In genomic region chr5:43006411-43007202, GRCh38 we compare ENCODE assay signal across 8 cellular contexts. TPM values are rescaled to one million over a fixed set of nuclear protein-coding genes. Genes with fewer than 3 reads are reported as not detected.
DNase-seq lines count a peak whose midpoint lies in the region; ATAC-seq and TF ChIP-seq lines count a peak whose summit lies in the region.

No MANE protein-coding gene starts in this region.

- in situ Hi-C loops in transverse colon (cut with MboI; ENCODE audit: low pct_ligation_motif_present in 1 of 4, low pct_unique_long_range_greater_than_20kb in 1 of 4, low sequenced_read_pairs in 3 of 4), result loop anchor here in 1 of 4 donors (10.0 kb wide), 1 partner anchor 52 kb away; no protein-coding TSS in a partner anchor

- H3K27ac ChIP-seq in ascending aorta, result peak overlapping the region; percentile 81 to 83
- H3K27ac ChIP-seq in lower lobe of right lung, result peak overlapping the region; percentile 89
- H3K27ac ChIP-seq in transverse colon, result peak overlapping the region; percentile 87 to 92 (median 90)

- H3K4me3 ChIP-seq in ascending aorta (peak overlapping the region; percentile 50 to 66), lower lobe of right lung (peak overlapping the region; percentile 60), transverse colon (peak overlapping the region in 3 of 4 donors; percentile 32 to 59 (median 44))

- peaks cover 0 to 4% of the 10 kb centered on the region in 2 donors for H3K4me1 ChIP-seq in ascending aorta
- H3K4me1 ChIP-seq in lower lobe of right lung, result peaks cover 19% of the 10 kb centered on the region
- H3K4me1 ChIP-seq in transverse colon, result peaks cover 0 to 15% (median 4%) of the 10 kb centered on the region in 4 donors

- TF ChIP-seq POLR2A in transverse colon (IDR thresholded peaks at IDR 0.05), result no peak

- H3K4me3 Mint-ChIP-seq in activated naive CD4-positive, alpha-beta T cell treated with anti-CD3 and anti-CD28 coated beads for 36 hours, result peak overlapping the region; percentile 79

- H3K9me3 Mint-ChIP-seq in activated naive CD4-positive, alpha-beta T cell treated with anti-CD3 and anti-CD28 coated beads for 36 hours, result no peaks in the 10 kb centered on the region

- CTCF ChIA-PET in activated naive CD4-positive, alpha-beta T cell treated with anti-CD3 and anti-CD28 coated beads for 36 hours (lab: Charles Lee), result interaction anchor here (2.2 to 5.8 kb wide), 3 partner anchors 12 to 57 kb away, joined by 5 to 82 read pairs (median 73); no protein-coding TSS in a partner anchor

- no peak for DNase-seq in activated naive CD4-positive, alpha-beta T cell treated with anti-CD3 and anti-CD28 coated beads for 36 hours
- DNase-seq in activated naive CD4-positive, alpha-beta T cell (lab: John Stamatoyannopoulos, UW), result no peak
- DNase-seq in ascending aorta (ENCODE audit: low spot score in 2 of 2), result no peak
- no peak for DNase-seq in lower lobe of right lung
- DNase-seq in transverse colon, result no peak
- no peak for DNase-seq in ureter (ENCODE audit: low spot score)
- DNase-seq in ecto neural progenitor cell (ENCODE audit: low spot score), result no peak
- no peak for DNase-seq in stimulated activated CD4-positive, alpha-beta T cell treated with anti-CD3 and anti-CD28 coated beads, Interleukin-1b, Interleukin-23, amount 100 ng/mL, for 48 hours

- H3K27me3 ChIP-seq in ascending aorta (no peaks in the 10 kb centered on the region), lower lobe of right lung (ENCODE audit: low read depth) (peaks cover 48% of the 10 kb centered on the region), transverse colon (peaks cover 72% of the 10 kb centered on the region)

- no peak for TF ChIP-seq EP300 in transverse colon (IDR thresholded peaks at IDR 0.05; ENCODE audit: low read depth)

- no peak for ATAC-seq in lower lobe of right lung

- no peaks in the 10 kb centered on the region for H3K27me3 Mint-ChIP-seq in activated naive CD4-positive, alpha-beta T cell treated with anti-CD3 and anti-CD28 coated beads for 36 hours (ENCODE audit: low read depth)

- TF ChIP-seq CTCF in ascending aorta (IDR thresholded peaks at IDR 0.05) (no peak), lower lobe of right lung (IDR thresholded peaks at IDR 0.05) (no peak), transverse colon (IDR thresholded peaks at IDR 0.05) (no peak)

- H3K36me3 ChIP-seq in ascending aorta, result no peaks in the 10 kb centered on the region
- no peaks in the 10 kb centered on the region for H3K36me3 ChIP-seq in lower lobe of right lung
- no peaks in the 10 kb centered on the region for H3K36me3 ChIP-seq in transverse colon

- peak overlapping the region; percentile 97 for H3K27ac Mint-ChIP-seq in activated naive CD4-positive, alpha-beta T cell treated with anti-CD3 and anti-CD28 coated beads for 36 hours

- WGBS in transverse colon (ENCODE audit: low coverage in 1 of 2), 2 donors, result 59 to 80% methylated on average over 7 to 19 of the region's 19 CpGs

- intact Hi-C loops in activated naive CD4-positive, alpha-beta T cell treated with anti-CD3 and anti-CD28 coated beads for 36 hours (cut with micrococcal nuclease), result loop anchor here (1.0 to 5.0 kb wide), 4 partner anchors 11 to 1104 kb away; partner anchors contain the start of genes NNT, RIMOC1 and ZNF131
- intact Hi-C loops in ascending aorta (cut with DNase I), result loop anchor here (5.0 kb wide), 1 partner anchor 36 kb away; the partner anchor contains the start of gene ANXA2R
- intact Hi-C loops in lower lobe of right lung (cut with DNase I), result no loop called here
- intact Hi-C loops in transverse colon (cut with DNase I; ENCODE audit: low total_unique reads), result no loop called here

- peaks cover 24% of the 10 kb centered on the region for H3K4me1 Mint-ChIP-seq in activated naive CD4-positive, alpha-beta T cell treated with anti-CD3 and anti-CD28 coated beads for 36 hours (ENCODE audit: low read depth)

- H3K9me3 ChIP-seq in ascending aorta (no peaks in the 10 kb centered on the region), lower lobe of right lung (no peaks in the 10 kb centered on the region), transverse colon (no peaks in the 10 kb centered on the region)

- no peaks in the 10 kb centered on the region for H3K36me3 Mint-ChIP-seq in activated naive CD4-positive, alpha-beta T cell treated with anti-CD3 and anti-CD28 coated beads for 36 hours (ENCODE audit: low read depth)

RNA-seq across cellular contexts. Expression of gene ANXA2R, which starts 33.5 kb away (rescaled TPM):
- 1 to 10 TPM; 6.0 to 6.5 TPM for total RNA-seq in activated naive CD4-positive, alpha-beta T cell treated with anti-CD3 and anti-CD28 coated beads for 36 hours
- 5.1 TPM for total RNA-seq in ascending aorta
- 4.4 TPM for total RNA-seq in lower lobe of right lung
- total RNA-seq in transverse colon, result 1 to 10 TPM in 2 of 4 donors, under 1 TPM in 2; 0.75 to 4.4 (median 2.0) TPM
- 4.4 TPM for total RNA-seq in ureter

Comparison
In these comparisons a context has a peak if more than half of its experiments do, and no peak if none do; other contexts are left out.
1. intact Hi-C loops: an anchor here in activated naive CD4-positive, alpha-beta T cell treated with anti-CD3 and anti-CD28 coated beads for 36 hours (1.0 to 5.0 kb wide) and ascending aorta (5.0 kb wide); none called in lower lobe of right lung and transverse colon.